Comparison of ENCODE assay signal across 9 cellular contexts in the genomic region with DNA sequence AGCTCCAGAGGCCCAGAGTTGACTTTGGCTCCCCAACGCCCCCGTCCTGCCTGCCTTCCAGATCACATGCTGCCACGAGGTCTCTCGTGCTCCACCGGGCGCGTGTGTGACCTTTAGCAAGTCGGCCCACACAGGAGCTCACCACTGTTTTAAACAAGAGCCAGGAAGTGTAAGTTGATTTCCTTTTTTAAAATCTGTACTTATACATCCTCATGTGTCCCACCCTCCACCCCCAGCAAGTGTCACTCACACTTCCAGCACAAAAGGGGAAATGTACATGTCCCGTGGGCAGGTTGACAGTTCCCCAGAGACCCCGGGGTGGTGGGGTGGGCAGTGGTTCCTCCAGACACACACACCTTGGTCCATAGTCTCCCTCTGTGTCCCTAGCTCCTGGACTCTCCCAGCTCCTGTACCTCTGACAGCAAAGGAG.
DNase-seq lines count a peak whose midpoint lies in the region; ATAC-seq, FAIRE-seq and TF ChIP-seq lines count a peak whose summit lies in the region.
"Had no signal": no experiment of that assay in that cellular context is flagged by ENCODE, and none has a peak within 500 bp of the region (broad histone marks: within the 10 kb centered on the region; RNA-seq: fewer than 3 reads in every experiment).

No MANE protein-coding gene starts in this region.

- peaks cover 8% of the 10 kb centered on the region for H3K36me3 Mint-ChIP-seq in activated naive CD4-positive, alpha-beta T cell treated with anti-CD3 and anti-CD28 coated beads, Interleukin-2, amount 50 U/mL, for 24 hours
- H3K36me3 Mint-ChIP-seq in nephron progenitor cell (ENCODE audit: low read depth): peaks cover 5% of the 10 kb centered on the region

- no peaks in the 10 kb centered on the region for H3K9me3 Mint-ChIP-seq in activated naive CD4-positive, alpha-beta T cell treated with anti-CD3 and anti-CD28 coated beads, Interleukin-2, amount 50 U/mL, for 24 hours
- H3K9me3 Mint-ChIP-seq in nephron progenitor cell: no peaks in the 10 kb centered on the region

- H3K27me3 ChIP-seq in muscle layer of duodenum (ENCODE audit: low read depth, low read length) (no peaks in the 10 kb centered on the region), upper lobe of left lung (no peaks in the 10 kb centered on the region)

- ATAC-seq in left ventricle myocardium superior (no peak), left cardiac atrium (no peak), upper lobe of left lung (ENCODE audit: low FRiP score in 2 of 2) (no peak)

- no peak for FAIRE-seq in urothelium cell line (lab: Jason Lieb, UNC)

- H3K36me3 ChIP-seq in muscle layer of duodenum (ENCODE audit: control insufficient read depth in 1 of 2, insufficient read depth in 2 of 2, low read length in 2 of 2) (peaks cover 25 to 32% of the 10 kb centered on the region in 2 donors), upper lobe of left lung (peaks cover 4 to 50% (median 26%) of the 10 kb centered on the region in 4 donors)

- TF ChIP-seq CTCF in upper lobe of left lung (IDR thresholded peaks at IDR 0.05): no peak
- no peak for TF ChIP-seq CTCF in nephron progenitor cell (IDR thresholded peaks at IDR 0.05)

- TF ChIP-seq EP300 in upper lobe of left lung (IDR thresholded peaks at IDR 0.05): peak in 1 of 4 donors; percentile 51

- H3K4me3 Mint-ChIP-seq in activated naive CD4-positive, alpha-beta T cell treated with anti-CD3 and anti-CD28 coated beads, Interleukin-2, amount 50 U/mL, for 24 hours: peak overlapping the region; percentile 19
- no peak overlapping the region for H3K4me3 Mint-ChIP-seq in nephron progenitor cell

- H3K4me3 ChIP-seq in muscle layer of duodenum (ENCODE audit: low read depth in 1 of 2, low read length in 2 of 2): no peak overlapping the region
- H3K4me3 ChIP-seq in upper lobe of left lung: no peak overlapping the region

- peak; percentile 28 for DNase-seq in left ventricle myocardium superior
- no peak for DNase-seq in left cardiac atrium
- DNase-seq in upper lobe of left lung: peak; percentile 36 to 56
- no peak for DNase-seq in nephron progenitor cell
- no peak for DNase-seq in Kasumi-1 (lab: John Stamatoyannopoulos, UW)
- DNase-seq in urothelium cell line (ENCODE audit: low spot score): no peak

- H3K4me1 ChIP-seq in muscle layer of duodenum (ENCODE audit: control insufficient read depth in 1 of 2, insufficient read depth in 2 of 2, low read length in 2 of 2): peaks cover 10 to 62% of the 10 kb centered on the region in 2 donors
- H3K4me1 ChIP-seq in upper lobe of left lung: peaks cover 6 to 15% (median 8%) of the 10 kb centered on the region in 4 donors

- H3K9me3 ChIP-seq in muscle layer of duodenum (ENCODE audit: control insufficient read depth in 1 of 2, low read length in 2 of 2): no peaks in the 10 kb centered on the region
- H3K9me3 ChIP-seq in upper lobe of left lung: no peaks in the 10 kb centered on the region

- H3K27ac ChIP-seq in muscle layer of duodenum (ENCODE audit: low read length): peak overlapping the region; percentile 1
- H3K27ac ChIP-seq in upper lobe of left lung: peak overlapping the region in 2 of 4 donors; percentile 7 to 70
- H3K27ac ChIP-seq: SK-N-MC had no signal

- intact Hi-C loops in left ventricle myocardium superior (cut with micrococcal nuclease): loop anchor here (5.0 kb wide), 1 partner anchor 194 kb away; no protein-coding TSS in a partner anchor
- intact Hi-C loops in left cardiac atrium (cut with DNase I): loop anchor here in 1 of 2 donors (5.0 kb wide), 1 partner anchor 54 kb away; no protein-coding TSS in a partner anchor

- WGBS in upper lobe of left lung, 2 donors: 76 to 85% methylated on average over 10 of the region's 10 CpGs

- no peaks in the 10 kb centered on the region for H3K27me3 Mint-ChIP-seq in activated naive CD4-positive, alpha-beta T cell treated with anti-CD3 and anti-CD28 coated beads, Interleukin-2, amount 50 U/mL, for 24 hours
- peaks cover 22% of the 10 kb centered on the region for H3K27me3 Mint-ChIP-seq in nephron progenitor cell (ENCODE audit: low read depth, poor library complexity)

- TF ChIP-seq POLR2A in upper lobe of left lung (IDR thresholded peaks at IDR 0.05): no peak

- peak overlapping the region; percentile 90 for H3K27ac Mint-ChIP-seq in activated naive CD4-positive, alpha-beta T cell treated with anti-CD3 and anti-CD28 coated beads, Interleukin-2, amount 50 U/mL, for 24 hours
- H3K27ac Mint-ChIP-seq in nephron progenitor cell: no peak overlapping the region

- peaks cover 69% of the 10 kb centered on the region for H3K4me1 Mint-ChIP-seq in activated naive CD4-positive, alpha-beta T cell treated with anti-CD3 and anti-CD28 coated beads, Interleukin-2, amount 50 U/mL, for 24 hours
- peaks cover 38% of the 10 kb centered on the region for H3K4me1 Mint-ChIP-seq in nephron progenitor cell

Comparison
In these comparisons a context has a peak if more than half of its experiments do, and no peak if none do; other contexts are left out.
1. DNase-seq: peak in left ventricle myocardium superior (single experiment) and upper lobe of left lung (2 of 2); none in left cardiac atrium (single experiment), nephron progenitor cell (single experiment), Kasumi-1 (0 of 2) and urothelium cell line (single experiment).